22 cellular contexts compared by ENCODE assay signal in genomic region chr6:53858913-53859312, GRCh38.
"Had no signal": no experiment of that assay in that cellular context is flagged by ENCODE, and none has a peak within 500 bp of the region (broad histone marks: within the 10 kb centered on the region; RNA-seq: fewer than 3 reads in every experiment).

No MANE protein-coding gene starts in this region.

- H3K36me3 ChIP-seq: left ventricle myocardium inferior, ovary, right atrium auricular region, right lobe of liver, stomach, thyroid gland, uterus had no signal

- H3K9me3 ChIP-seq: left ventricle myocardium inferior, mucosa of descending colon, ovary, right atrium auricular region, right lobe of liver, stomach, testis, thyroid gland, uterus had no signal

- DNase-seq: islet precursor cell; left ventricle myocardium inferior; midbrain; mucosa of descending colon; naive thymus-derived CD4-positive, alpha-beta T cell; ovary; right lobe of liver; stimulated activated CD4-positive, alpha-beta T cell treated with anti-CD3 and anti-CD28 coated beads, Interleukin-12 subunit alpha, Interleukin-12 subunit beta, amount 100 ng/mL, for 4 hours; stimulated activated CD4-positive, alpha-beta T cell treated with anti-CD3 and anti-CD28 coated beads, Interleukin-15, amount 100 ng/mL, for 24 hours; stimulated activated CD4-positive, alpha-beta T cell treated with anti-CD3 and anti-CD28 coated beads, Interleukin-2, amount 100 ng/mL, for 24 hours; stimulated activated CD4-positive, alpha-beta T cell treated with anti-CD3 and anti-CD28 coated beads, Interleukin-4, amount 100 ng/mL, for 1 hour; stimulated activated naive B cell treated with anti-CD40 and anti-IgM and Interleukin-4, amounts not matched to agents 10 μg/mL and 1 μg/mL and 100 μg/mL, for 72 hours; stimulated activated naive CD8-positive, alpha-beta T cell treated with anti-CD3 and anti-CD28 coated beads, Interleukin-15, Interleukin-2, amounts not matched to agents 100 U/mL and 50 U/mL, for 24 hours; stomach; testis; thyroid gland; trophoblast cell; uterus had no signal

- H3K4me1 ChIP-seq: right lobe of liver had no signal

- H3K4me3 ChIP-seq: hepatocyte, left ventricle myocardium inferior, lung, mucosa of descending colon, ovary, right atrium auricular region, right lobe of liver, skin epidermis, stomach, testis, thyroid gland, uterus had no signal

- H3K27ac ChIP-seq: hepatocyte, left ventricle myocardium inferior, ovary, right atrium auricular region, right lobe of liver, stomach, thyroid gland, uterus had no signal

- H3K27me3 ChIP-seq: hepatocyte, ovary, right atrium auricular region, right lobe of liver, stomach, testis, thyroid gland, uterus had no signal
